8 cellular contexts compared by ENCODE assay signal in the genomic region with DNA sequence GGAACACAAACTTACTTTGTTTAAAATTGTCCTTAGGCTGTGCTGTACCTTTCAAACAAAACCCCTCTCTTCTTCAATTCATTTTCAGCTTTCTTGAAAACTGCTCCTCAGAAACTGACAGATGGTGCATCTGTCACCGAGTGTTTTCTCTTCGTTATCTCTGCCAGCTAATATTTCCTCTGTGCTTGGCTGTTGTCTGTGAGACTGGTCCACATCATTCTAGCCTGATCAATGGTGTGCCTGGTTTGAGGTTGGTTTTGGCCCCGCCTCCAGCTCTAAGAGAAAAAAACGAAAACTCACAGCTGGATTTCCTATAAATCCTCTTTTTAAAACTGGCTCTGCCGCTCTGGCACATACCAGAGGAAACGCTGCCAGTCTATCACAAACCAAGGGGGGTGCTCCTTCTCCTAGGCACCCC.
DNase-seq lines count a peak whose midpoint lies in the region; ATAC-seq and TF ChIP-seq lines count a peak whose summit lies in the region.

No MANE protein-coding gene starts in this region.

- intact Hi-C loops in activated CD4-positive, alpha-beta T cell treated with anti-CD3 and anti-CD28 coated beads, Interleukin-2, amount 10 ng/mL, durations not matched to agents 24 days and 14 days (cut with micrococcal nuclease): loop anchor here (5.0 to 10.0 kb wide), 2 partner anchors 189 to 621 kb away; a partner anchor contains a TSS
- intact Hi-C loops in CD14-positive monocyte (cut with micrococcal nuclease): no loop called here

- TF ChIP-seq CTCF in fibroblast of mammary gland (conservative IDR thresholded peaks at IDR 0.05; ENCODE audit: control insufficient read depth, insufficient read depth, low read depth, low read length) (no peak), tibial nerve (IDR thresholded peaks at IDR 0.05) (no peak), CD14-positive monocyte (IDR thresholded peaks at IDR 0.05) (no peak)

- peak overlapping the region; percentile 82 for H3K4me3 Mint-ChIP-seq in activated CD4-positive, alpha-beta T cell treated with anti-CD3 and anti-CD28 coated beads, Interleukin-2, amount 10 ng/mL, durations not matched to agents 24 days and 14 days
- peak overlapping the region in 1 of 2 donors; percentile 12 for H3K4me3 Mint-ChIP-seq in CD14-positive monocyte

- H3K27me3 ChIP-seq in tibial nerve: no peaks in the 10 kb centered on the region

- H3K4me1 ChIP-seq in tibial nerve: peaks cover 0 to 100% (median 34%) of the 10 kb centered on the region in 4 donors

- ATAC-seq in HG03097 (IDR thresholded peaks at IDR 0.05; ENCODE audit: low FRiP score, unreplicated experiment): no peak
- no peak for ATAC-seq in HG03520 (IDR thresholded peaks at IDR 0.05; ENCODE audit: unreplicated experiment)

- DNase-seq in activated CD4-positive, alpha-beta T cell treated with anti-CD3 and anti-CD28 coated beads, Interleukin-2, amount 10 ng/mL, durations not matched to agents 24 days and 14 days: peak; percentile 74
- no peak for DNase-seq in activated CD4-positive, alpha-beta T cell treated with anti-CD3 and anti-CD28 coated beads, Interleukin-2, amount 50 U/mL, for 48 hours
- DNase-seq in LHCN-M2 (ENCODE audit: low read depth) (peak; percentile 70), fibroblast of mammary gland (ENCODE audit: low read depth) (peak; percentile 74), tibial nerve (ENCODE audit: low spot score in 2 of 2) (no peak), CD14-positive monocyte (ENCODE audit: low spot score) (no peak)

- peaks cover 8% of the 10 kb centered on the region for H3K36me3 Mint-ChIP-seq in activated CD4-positive, alpha-beta T cell treated with anti-CD3 and anti-CD28 coated beads, Interleukin-2, amount 10 ng/mL, durations not matched to agents 24 days and 14 days (ENCODE audit: low read depth)
- H3K36me3 Mint-ChIP-seq in CD14-positive monocyte: no peaks in the 10 kb centered on the region

- H3K9me3 ChIP-seq in tibial nerve: no peaks in the 10 kb centered on the region

- H3K4me3 ChIP-seq in fibroblast of mammary gland (ENCODE audit: control insufficient read depth, low read depth, low read length) (no peak overlapping the region), tibial nerve (peak overlapping the region in 1 of 4 donors; percentile 42)

- 5 to 12% methylated on average over 6 of the region's 6 CpGs for WGBS in tibial nerve, 2 donors

- H3K36me3 ChIP-seq in tibial nerve: no peaks in the 10 kb centered on the region

- TF ChIP-seq EP300 in tibial nerve (IDR thresholded peaks at IDR 0.05): peak in 1 of 2 donors; percentile 28

- peak overlapping the region; percentile 89 for H3K27ac Mint-ChIP-seq in activated CD4-positive, alpha-beta T cell treated with anti-CD3 and anti-CD28 coated beads, Interleukin-2, amount 10 ng/mL, durations not matched to agents 24 days and 14 days
- H3K27ac Mint-ChIP-seq in CD14-positive monocyte: peak overlapping the region in 2 of 7 donors; percentile 7 to 43

- H3K27ac ChIP-seq in tibial nerve: peak overlapping the region; percentile 69 to 87 (median 82)

- peak in 1 of 2 donors; percentile 30 for TF ChIP-seq POLR2A in tibial nerve (IDR thresholded peaks at IDR 0.05)

- no peaks in the 10 kb centered on the region for H3K27me3 Mint-ChIP-seq in activated CD4-positive, alpha-beta T cell treated with anti-CD3 and anti-CD28 coated beads, Interleukin-2, amount 10 ng/mL, durations not matched to agents 24 days and 14 days
- H3K27me3 Mint-ChIP-seq in CD14-positive monocyte (ENCODE audit: low read depth in 3 of 3): peaks cover 0 to 5% (median 3%) of the 10 kb centered on the region in 3 donors

- peaks cover 6% of the 10 kb centered on the region for H3K9me3 Mint-ChIP-seq in activated CD4-positive, alpha-beta T cell treated with anti-CD3 and anti-CD28 coated beads, Interleukin-2, amount 10 ng/mL, durations not matched to agents 24 days and 14 days
- H3K9me3 Mint-ChIP-seq in CD14-positive monocyte: peaks cover 0 to 5% (median 0%) of the 10 kb centered on the region in 7 donors

- peaks cover 47% of the 10 kb centered on the region for H3K4me1 Mint-ChIP-seq in activated CD4-positive, alpha-beta T cell treated with anti-CD3 and anti-CD28 coated beads, Interleukin-2, amount 10 ng/mL, durations not matched to agents 24 days and 14 days
- H3K4me1 Mint-ChIP-seq in CD14-positive monocyte: peaks cover 40% of the 10 kb centered on the region

Comparison
In these comparisons a context has a peak if more than half of its experiments do, and no peak if none do; other contexts are left out.
1. DNase-seq: peak in activated CD4-positive, alpha-beta T cell treated with anti-CD3 and anti-CD28 coated beads, Interleukin-2, amount 10 ng/mL, durations not matched to agents 24 days and 14 days (single experiment), LHCN-M2 (single experiment) and fibroblast of mammary gland (single experiment); none in activated CD4-positive, alpha-beta T cell treated with anti-CD3 and anti-CD28 coated beads, Interleukin-2, amount 50 U/mL, for 48 hours (0 of 2), tibial nerve (0 of 2) and CD14-positive monocyte (single experiment).